ENCODE assay signal across 7 cellular contexts in the genomic region with DNA sequence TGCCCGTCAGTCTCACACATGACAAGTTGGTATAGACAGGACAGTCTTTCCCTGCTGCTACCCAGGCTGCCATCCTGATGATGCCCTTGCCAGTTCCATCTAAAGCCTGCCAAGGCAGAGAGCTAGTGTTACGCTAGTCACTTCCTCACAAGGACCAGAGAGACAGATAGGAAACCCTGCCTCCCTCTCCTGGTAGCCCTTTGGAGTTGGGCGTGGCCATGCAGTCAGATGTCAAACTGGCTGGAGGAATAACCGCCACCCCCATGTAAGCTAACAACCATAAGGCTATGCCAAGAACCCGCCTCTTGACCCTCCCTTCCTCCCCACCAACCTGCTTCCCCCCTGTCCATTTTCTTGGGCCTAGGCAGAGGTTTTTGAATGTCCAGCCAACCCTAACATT. TPM values are rescaled to one million over a fixed set of nuclear protein-coding genes. Genes with fewer than 3 reads are reported as not detected.
DNase-seq lines count a peak whose midpoint lies in the region; ATAC-seq and TF ChIP-seq lines count a peak whose summit lies in the region.

No MANE protein-coding gene starts in this region.

- peaks cover 10% of the 10 kb centered on the region; the same call in 1 of the 2 replicates for H4K20me1 ChIP-seq in GM23248 (ENCODE audit: insufficient read depth)

- H3K27me3 ChIP-seq in GM23248 (replicated peaks; ENCODE audit: insufficient read depth): no peaks in the 10 kb centered on the region
- no peaks in the 10 kb centered on the region for H3K27me3 ChIP-seq in gastrocnemius medialis

- H3K4me1 ChIP-seq in GM23248 (ENCODE audit: insufficient read depth): peaks cover 30% of the 10 kb centered on the region
- H3K4me1 ChIP-seq in gastrocnemius medialis: peaks cover 48 to 50% of the 10 kb centered on the region in 2 donors

- peak overlapping the region; percentile 89; the same call in 1 of the 2 replicates for H3K9ac ChIP-seq in GM23248

- ATAC-seq in gastrocnemius medialis (peak in 1 of 2 donors; percentile 40), HG02610 (IDR thresholded peaks at IDR 0.05; ENCODE audit: unreplicated experiment) (no peak), HG03095 (IDR thresholded peaks at IDR 0.05; ENCODE audit: unreplicated experiment) (no peak)

- no peak overlapping the region for H3K27ac ChIP-seq in GM23248
- peak overlapping the region; percentile 93 to 97 (median 94) for H3K27ac ChIP-seq in gastrocnemius medialis

- no peak for TF ChIP-seq CTCF in gastrocnemius medialis (IDR thresholded peaks at IDR 0.05 in 4 of 5, conservative IDR thresholded peaks at IDR 0.05 in 1 of 5)

- intact Hi-C loops in gastrocnemius medialis (cut with DNase I; ENCODE audit: low total_unique reads): loop anchor here (5.0 to 10.0 kb wide), 3 partner anchors 211 to 1038 kb away; partner anchors contain the start of genes C3orf18, CISH, HEMK1 and RBM15B

- peaks cover 14% of the 10 kb centered on the region; the same call in 1 of the 2 replicates for H3F3A ChIP-seq in GM23248 (ENCODE audit: insufficient read depth)

- in situ Hi-C loops in GM23248 (cut with MboI): no loop called here
- in situ Hi-C loops in gastrocnemius medialis (cut with MboI; ENCODE audit: low sequenced_read_pairs in 4 of 4): loop anchor here in 1 of 4 donors (25.0 kb wide), 1 partner anchor 181 kb away; no protein-coding TSS in a partner anchor

- H3K9me3 ChIP-seq in GM23248 (ENCODE audit: low read depth) (no peaks in the 10 kb centered on the region), gastrocnemius medialis (no peaks in the 10 kb centered on the region)

- H3K79me2 ChIP-seq in GM23248 (ENCODE audit: insufficient read depth): peaks cover 76% of the 10 kb centered on the region

- no peak for TF ChIP-seq POLR2A in gastrocnemius medialis (IDR thresholded peaks at IDR 0.05)

- peak; percentile 65 for DNase-seq in GM23248
- DNase-seq in RPMI7951 (ENCODE audit: low read depth): peak; percentile 44
- DNase-seq in fibroblast of gingiva (ENCODE audit: low read depth): peak; percentile 41
- DNase-seq in gastrocnemius medialis: peak; percentile 30 to 70
- no peak for DNase-seq in NCI-H2107 (lab: John Stamatoyannopoulos, UW)

- no peak overlapping the region for H2AFZ ChIP-seq in GM23248

- peak overlapping the region; percentile 98 for H3K4me2 ChIP-seq in GM23248 (ENCODE audit: unreplicated experiment)

- H3K4me3 ChIP-seq in GM23248: peak overlapping the region; percentile 75
- H3K4me3 ChIP-seq in gastrocnemius medialis: peak overlapping the region; percentile 79 to 99 (median 82)

- 22 to 38% methylated on average over 4 to 5 of the region's 5 CpGs for WGBS in GM23248 (ENCODE audit: low coverage in 1 of 2, low lambda C conversion rate in 2 of 2, missing lambda C conversion rate in 2 of 2), 2 experiments

- no peaks in the 10 kb centered on the region for H3K9me2 ChIP-seq in GM23248 (ENCODE audit: insufficient read depth)

- peaks cover 7% of the 10 kb centered on the region; the same call in 1 of the 2 replicates for H3K36me3 ChIP-seq in GM23248 (ENCODE audit: low read depth)
- peaks cover 0 to 40% of the 10 kb centered on the region in 2 donors for H3K36me3 ChIP-seq in gastrocnemius medialis

RNA-seq across cellular contexts. Expression of gene TMEM115, which starts 2.8 kb away (rescaled TPM):
- 68.4 and 95.4 TPM in 2 replicates for total RNA-seq in GM23248 (2014; rRNA removed; shearing (Covaris generic))
- polyA plus RNA-seq in GM23248 (2016; fragmentation: Nextera tagmentation; extraction: Ambion mirVana): 73.1 and 78.1 TPM in 2 replicates
- total RNA-seq in RPMI7951 (2014; rRNA removed; shearing (Covaris generic)): 42.5 and 45.4 TPM in 2 replicates
- 10 to 100 TPM; 26.9 to 57.8 (median 42.3) TPM for total RNA-seq in gastrocnemius medialis

RNA-seq across cellular contexts. Expression of gene CYB561D2, which starts 5.9 kb away (rescaled TPM):
- 29.0 and 37.7 TPM in 2 replicates for total RNA-seq in GM23248 (2014; rRNA removed; shearing (Covaris generic))
- 28.3 and 31.5 TPM in 2 replicates for polyA plus RNA-seq in GM23248 (2016; fragmentation: Nextera tagmentation; extraction: Ambion mirVana)
- total RNA-seq in RPMI7951 (2014; rRNA removed; shearing (Covaris generic)): 39.7 and 49.1 TPM in 2 replicates
- total RNA-seq in gastrocnemius medialis: 10 to 100 TPM; 13.3 to 19.9 (median 17.8) TPM

RNA-seq across cellular contexts. Expression of gene NPRL2, which starts 6.0 kb away (rescaled TPM):
- 17.9 and 20.2 TPM in 2 replicates for total RNA-seq in GM23248 (2014; rRNA removed; shearing (Covaris generic))
- polyA plus RNA-seq in GM23248 (2016; fragmentation: Nextera tagmentation; extraction: Ambion mirVana): 22.9 and 28.9 TPM in 2 replicates
- total RNA-seq in RPMI7951 (2014; rRNA removed; shearing (Covaris generic)): 26.2 and 35.7 TPM in 2 replicates
- total RNA-seq in gastrocnemius medialis: 10 to 100 TPM; 14.1 to 26.2 (median 23.1) TPM

RNA-seq across cellular contexts. Expression of gene ZMYND10, which starts 11.0 kb away (rescaled TPM):
- total RNA-seq in GM23248 (2014; rRNA removed; shearing (Covaris generic)): 1.5 TPM in 1 of 2 replicates, not detected in the other
- 0.61 and 0.90 TPM in 2 replicates for polyA plus RNA-seq in GM23248 (2016; fragmentation: Nextera tagmentation; extraction: Ambion mirVana)
- 2.9 and 5.2 TPM in 2 replicates for total RNA-seq in RPMI7951 (2014; rRNA removed; shearing (Covaris generic))
- total RNA-seq in gastrocnemius medialis: 1 to 10 TPM in 1 of 4 donors, not detected in 3; 3.0 TPM

RNA-seq across cellular contexts. Expression of gene RASSF1, which starts 15.9 kb away (rescaled TPM):
- 57.5 and 68.7 TPM in 2 replicates for total RNA-seq in GM23248 (2014; rRNA removed; shearing (Covaris generic))
- polyA plus RNA-seq in GM23248 (2016; fragmentation: Nextera tagmentation; extraction: Ambion mirVana): 56.4 and 59.0 TPM in 2 replicates
- total RNA-seq in RPMI7951 (2014; rRNA removed; shearing (Covaris generic)): 51.7 and 77.8 TPM in 2 replicates
- 10 to 100 TPM; 13.3 to 22.5 (median 18.0) TPM for total RNA-seq in gastrocnemius medialis
